In the genomic region with DNA sequence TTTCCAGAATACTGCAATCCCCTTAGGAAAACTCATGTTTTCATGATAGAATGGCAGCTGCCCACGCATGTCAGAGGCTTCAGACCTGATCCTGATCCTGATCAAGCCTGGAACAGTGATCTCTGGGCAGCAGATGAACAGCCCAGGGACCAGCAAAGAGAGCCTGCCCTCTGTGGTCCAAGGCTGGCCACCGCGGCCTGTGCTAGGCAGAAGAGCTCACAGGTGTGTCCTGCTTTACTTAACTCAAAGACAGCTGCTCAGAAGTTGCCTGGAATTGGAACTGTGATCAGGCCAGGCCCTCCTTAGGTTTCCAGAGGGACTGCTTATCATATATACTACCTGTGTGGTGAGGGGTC, we compare ENCODE assay signal across 14 cellular contexts. TPM values are rescaled to one million over a fixed set of nuclear protein-coding genes. Genes with fewer than 3 reads are reported as not detected.
A peak's percentile ranks its signal among the peaks of the same experiment; 100 is the strongest.
DNase-seq lines count a peak whose midpoint lies in the region; ATAC-seq and TF ChIP-seq lines count a peak whose summit lies in the region.
"Had no signal": no experiment of that assay in that cellular context is flagged by ENCODE, and none has a peak within 500 bp of the region (broad histone marks: within the 10 kb centered on the region; RNA-seq: fewer than 3 reads in every experiment).

No MANE protein-coding gene starts in this region.

- H3K9me3 Mint-ChIP-seq in activated B cell treated with CpG ODN at 0.5 μM for 24 hours, result no peaks in the 10 kb centered on the region
- H3K9me3 Mint-ChIP-seq: activated CD4-positive, alpha-beta memory T cell treated with anti-CD3 and anti-CD28 coated beads for 36 hours; activated naive CD4-positive, alpha-beta T cell treated with anti-CD3 and anti-CD28 coated beads, Interleukin-2, amount 10 ng/mL, durations not matched to agents 7 days and 5 days; T-cell had no signal

- peak overlapping the region; percentile 71 for H3K4me2 ChIP-seq in HCT116 (ENCODE audit: low read length)

- H2AFZ ChIP-seq in HCT116 (ENCODE audit: low read depth, low read length, poor library complexity, severe bottlenecking), result no peak overlapping the region

- H3K4me1 Mint-ChIP-seq in activated B cell treated with CpG ODN at 0.5 μM for 24 hours, result peaks cover 74% of the 10 kb centered on the region

- 48% methylated on average over 3 of the region's 3 CpGs for WGBS in right cardiac atrium
- 56% methylated on average over 3 of the region's 3 CpGs for WGBS in suprapubic skin
- 100% methylated on average over 2 of the region's 3 CpGs; no CpG with 5 or more reads in 1 of the 2 donors for WGBS in gastroesophageal sphincter (ENCODE audit: low coverage in 1 of 2), 2 donors

- CTCF ChIA-PET in HCT116 (lab: Charles Lee) (interaction anchor here (1.0 to 2.0 kb wide), 8 partner anchors 10 to 114 kb away, joined by 3 to 17 read pairs (median 6); partner anchors contain the start of gene BCAR3), activated B cell treated with CpG ODN at 0.5 μM for 24 hours (lab: Charles Lee) (interaction anchor here (1.2 to 1.5 kb wide), 3 partner anchors 11 to 73 kb away, joined by 3 to 8 read pairs (median 4); partner anchors contain the start of gene BCAR3)

- no peaks in the 10 kb centered on the region for H3K9me2 ChIP-seq in HCT116 (ENCODE audit: insufficient read depth)

- ATAC-seq in HCT116 (peak; percentile 28), activated B cell treated with CpG ODN at 0.5 μM for 24 hours (ENCODE audit: low read depth) (no peak), right cardiac atrium (peak; percentile 12 to 41), HG03432 (IDR thresholded peaks at IDR 0.05; ENCODE audit: unreplicated experiment) (no peak), gastroesophageal sphincter (no peak)
- ATAC-seq: T-cell had no signal

- H3K79me2 ChIP-seq in HCT116 (ENCODE audit: insufficient read depth, low read length), result no peaks in the 10 kb centered on the region

- H3K27me3 ChIP-seq in HCT116 (ENCODE audit: insufficient read depth, low read length) (no peaks in the 10 kb centered on the region), right cardiac atrium (ENCODE audit: control insufficient read depth, insufficient read depth) (no peaks in the 10 kb centered on the region), suprapubic skin (no peaks in the 10 kb centered on the region), gastroesophageal sphincter (no peaks in the 10 kb centered on the region)

- H3K4me3 ChIP-seq in HCT116 (replicated peaks in 1 of 2; ENCODE audit: low read depth in 1 of 2, low read length in 2 of 2) (no peak overlapping the region), right cardiac atrium (ENCODE audit: low read length) (no peak overlapping the region), suprapubic skin (no peak overlapping the region), gastroesophageal sphincter (no peak overlapping the region)

- H3K27me3 Mint-ChIP-seq in activated B cell treated with CpG ODN at 0.5 μM for 24 hours, result no peaks in the 10 kb centered on the region
- H3K27me3 Mint-ChIP-seq: T-cell had no signal

- H3K36me3 ChIP-seq in HCT116 (ENCODE audit: control insufficient read depth in 1 of 2, insufficient read depth in 2 of 2, low read length in 2 of 2), result no peaks in the 10 kb centered on the region
- H3K36me3 ChIP-seq in suprapubic skin, result no peaks in the 10 kb centered on the region
- H3K36me3 ChIP-seq in gastroesophageal sphincter, result no peaks in the 10 kb centered on the region

- peak overlapping the region; percentile 88 for H3K27ac Mint-ChIP-seq in activated B cell treated with CpG ODN at 0.5 μM for 24 hours
- H3K27ac Mint-ChIP-seq: activated CD4-positive, alpha-beta memory T cell treated with anti-CD3 and anti-CD28 coated beads for 36 hours; activated naive CD4-positive, alpha-beta T cell treated with anti-CD3 and anti-CD28 coated beads, Interleukin-2, amount 10 ng/mL, durations not matched to agents 7 days and 5 days; T-cell had no signal

- no peak for DNase-seq in HCT116 (ENCODE audit: low read depth, low spot score)
- no peak for DNase-seq in activated B cell treated with CpG ODN at 0.5 μM for 24 hours
- no peak for DNase-seq in right cardiac atrium
- DNase-seq in suprapubic skin (ENCODE audit: low spot score in 2 of 2), result no peak
- DNase-seq in hepatic stellate cell (ENCODE audit: low spot score), result no peak
- DNase-seq: activated CD4-positive, alpha-beta memory T cell treated with anti-CD3 and anti-CD28 coated beads for 36 hours; activated naive CD4-positive, alpha-beta T cell treated with anti-CD3 and anti-CD28 coated beads, Interleukin-2, amount 10 ng/mL, durations not matched to agents 7 days and 5 days; foreskin melanocyte; nucleus accumbens; stimulated activated naive CD4-positive, alpha-beta T cell treated with Interleukin-2 at 50 U/mL for 16 hours; T-cell had no signal

- TF ChIP-seq POLR2A in HCT116 (IDR thresholded peaks at IDR 0.05; ENCODE audit: borderline replicate concordance, extremely low read depth, insufficient read depth, insufficient read length) (no peak), suprapubic skin (IDR thresholded peaks at IDR 0.05) (no peak), gastroesophageal sphincter (IDR thresholded peaks at IDR 0.05) (no peak)

- TF ChIP-seq EP300 in suprapubic skin (IDR thresholded peaks at IDR 0.05) (no peak), gastroesophageal sphincter (IDR thresholded peaks at IDR 0.05) (no peak)

- no peaks in the 10 kb centered on the region for H4K20me1 ChIP-seq in HCT116 (ENCODE audit: insufficient read depth)

- intact Hi-C loops in HCT116 (cut with micrococcal nuclease) (loop anchor here (5.0 kb wide), 1 partner anchor 74 kb away; no protein-coding TSS in a partner anchor), activated B cell treated with CpG ODN at 0.5 μM for 24 hours (cut with micrococcal nuclease) (loop anchor here (1.0 to 10.0 kb wide), 2 partner anchors 23 to 518 kb away; partner anchors contain the start of genes CCDC18 and TMED5), right cardiac atrium (cut with DNase I) (no loop called here)

- no peak for TF ChIP-seq RAD21 in HCT116 (IDR thresholded peaks at IDR 0.05; ENCODE audit: low read depth)

- peak overlapping the region; percentile 74 for H3K27ac ChIP-seq in HCT116 (ENCODE audit: low read depth, low read length)
- peak overlapping the region; percentile 48 for H3K27ac ChIP-seq in right cardiac atrium (ENCODE audit: low read length)
- peak overlapping the region; percentile 45 for H3K27ac ChIP-seq in suprapubic skin
- peak overlapping the region in 1 of 4 donors; percentile 7 for H3K27ac ChIP-seq in gastroesophageal sphincter
- H3K27ac ChIP-seq: HL-60 had no signal

- H3K4me1 ChIP-seq in HCT116 (ENCODE audit: control insufficient read depth in 1 of 2, insufficient read depth in 2 of 2, low read length in 2 of 2) (peaks cover 41 to 90% of the 10 kb centered on the region in 2 experiments), right cardiac atrium (ENCODE audit: control insufficient read depth, insufficient read depth, low read length) (peaks cover 8% of the 10 kb centered on the region), suprapubic skin (peaks cover 40% of the 10 kb centered on the region), gastroesophageal sphincter (peaks cover 0 to 16% (median 0%) of the 10 kb centered on the region in 3 donors)

- POLR2A ChIA-PET in HCT116 (lab: Charles Lee), result interaction anchor here (0.8 to 3.5 kb wide), 6 partner anchors 10 to 110 kb away, joined by 3 to 23 read pairs (median 3); partner anchors contain the start of gene BCAR3
- POLR2A ChIA-PET in activated B cell treated with CpG ODN at 0.5 μM for 24 hours (lab: Charles Lee), result interaction anchor here (0.5 to 5.3 kb wide), 5 partner anchors 10 to 927 kb away, joined by 3 to 43 read pairs (median 12); partner anchors contain the start of gene BCAR3

- no peaks in the 10 kb centered on the region for H3K36me3 Mint-ChIP-seq in activated B cell treated with CpG ODN at 0.5 μM for 24 hours (ENCODE audit: low read depth)
- H3K36me3 Mint-ChIP-seq: activated CD4-positive, alpha-beta memory T cell treated with anti-CD3 and anti-CD28 coated beads for 36 hours; activated naive CD4-positive, alpha-beta T cell treated with anti-CD3 and anti-CD28 coated beads, Interleukin-2, amount 10 ng/mL, durations not matched to agents 7 days and 5 days; T-cell had no signal

- TF ChIP-seq CTCF in HCT116 (IDR thresholded peaks at IDR 0.05 in 2 of 3, conservative IDR thresholded peaks at IDR 0.05 in 1 of 3; ENCODE audit: borderline replicate concordance in 1 of 3, insufficient read depth in 1 of 3, low read depth in 2 of 3, low read length in 2 of 3), result peak in 2 of 3 experiments; percentile 24 to 33; a peak in 2 of 6 replicates
- TF ChIP-seq CTCF in activated B cell treated with CpG ODN at 0.5 μM for 24 hours (IDR thresholded peaks at IDR 0.05), result no peak
- TF ChIP-seq CTCF in suprapubic skin (IDR thresholded peaks at IDR 0.05), result no peak
- TF ChIP-seq CTCF in gastroesophageal sphincter (IDR thresholded peaks at IDR 0.05), result no peak

- peak overlapping the region; percentile 73 for H3K9ac ChIP-seq in HCT116 (ENCODE audit: low read length)

- RAD21 ChIA-PET in HCT116 (lab: Charles Lee; ENCODE audit: low non-redundant PET in 1 of 2, low total read pairs in 2 of 2, uncharacterized antibody in 2 of 2, unreplicated experiment in 2 of 2), result interaction anchor here (1.0 to 1.6 kb wide), 3 partner anchors 73 to 110 kb away, joined by 3 to 10 read pairs (median 7); no protein-coding TSS in a partner anchor

- no TSS peak for BruUV-seq in HCT116 (replicated peaks; lab: Mats Ljungman, UMichigan)

- H3K9me3 ChIP-seq in HCT116 (ENCODE audit: control insufficient read depth in 1 of 2, insufficient read depth in 1 of 2, low read depth in 1 of 2, low read length in 2 of 2), result no peaks in the 10 kb centered on the region
- no peaks in the 10 kb centered on the region for H3K9me3 ChIP-seq in right cardiac atrium (ENCODE audit: control insufficient read depth, low read length)
- no peaks in the 10 kb centered on the region for H3K9me3 ChIP-seq in suprapubic skin
- H3K9me3 ChIP-seq in gastroesophageal sphincter, result no peaks in the 10 kb centered on the region

- no peak overlapping the region for H3K4me3 Mint-ChIP-seq in activated B cell treated with CpG ODN at 0.5 μM for 24 hours
- H3K4me3 Mint-ChIP-seq: activated CD4-positive, alpha-beta memory T cell treated with anti-CD3 and anti-CD28 coated beads for 36 hours; activated naive CD4-positive, alpha-beta T cell treated with anti-CD3 and anti-CD28 coated beads, Interleukin-2, amount 10 ng/mL, durations not matched to agents 7 days and 5 days; T-cell had no signal

TF ChIP-seq in HCT116, 20 proteins besides CTCF, POLR2A, EP300 and RAD21 (continues in another document):
- TF ChIP-seq, protein P1, sequence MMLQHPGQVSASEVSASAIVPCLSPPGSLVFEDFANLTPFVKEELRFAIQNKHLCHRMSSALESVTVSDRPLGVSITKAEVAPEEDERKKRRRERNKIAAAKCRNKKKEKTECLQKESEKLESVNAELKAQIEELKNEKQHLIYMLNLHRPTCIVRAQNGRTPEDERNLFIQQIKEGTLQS (IDR thresholded peaks at IDR 0.05), result no peak

RNA-seq across cellular contexts. Expression of gene BCAR3, which starts 21.2 kb away (rescaled TPM):
- total RNA-seq in HCT116 (2021; ENCODE audit: unreplicated experiment) (24.5 TPM), activated B cell treated with CpG ODN at 0.5 μM for 24 hours (54.0 and 59.5 TPM in 2 replicates), right cardiac atrium (10 to 100 TPM; 12.5 to 17.4 (median 15.0) TPM), suprapubic skin (10 to 100 TPM; 15.9 to 49.6 (median 30.8) TPM), gastroesophageal sphincter (10 to 100 TPM; 33.9 to 40.2 (median 38.3) TPM)
- 43.6 and 47.9 TPM in 2 replicates for polyA plus RNA-seq in HCT116 (2012)
- polyA plus RNA-seq in right cardiac atrium, result 10.1 TPM

Comparison
In these comparisons a context has a peak if more than half of its experiments do, and no peak if none do; other contexts are left out.
1. ATAC-seq: peak in HCT116 (single experiment) and right cardiac atrium (2 of 2); none in activated B cell treated with CpG ODN at 0.5 μM for 24 hours (single experiment), HG03432 (single experiment) and gastroesophageal sphincter (single experiment).
2. CTCF ChIP-seq: peak in HCT116 (2 of 3); none in activated B cell treated with CpG ODN at 0.5 μM for 24 hours (single experiment), suprapubic skin (0 of 2) and gastroesophageal sphincter (0 of 4).
3. intact Hi-C loops: an anchor here in HCT116 (5.0 kb wide) and activated B cell treated with CpG ODN at 0.5 μM for 24 hours (1.0 to 10.0 kb wide); none called in right cardiac atrium.